22 cellular contexts compared by ENCODE assay signal in the genomic region with DNA sequence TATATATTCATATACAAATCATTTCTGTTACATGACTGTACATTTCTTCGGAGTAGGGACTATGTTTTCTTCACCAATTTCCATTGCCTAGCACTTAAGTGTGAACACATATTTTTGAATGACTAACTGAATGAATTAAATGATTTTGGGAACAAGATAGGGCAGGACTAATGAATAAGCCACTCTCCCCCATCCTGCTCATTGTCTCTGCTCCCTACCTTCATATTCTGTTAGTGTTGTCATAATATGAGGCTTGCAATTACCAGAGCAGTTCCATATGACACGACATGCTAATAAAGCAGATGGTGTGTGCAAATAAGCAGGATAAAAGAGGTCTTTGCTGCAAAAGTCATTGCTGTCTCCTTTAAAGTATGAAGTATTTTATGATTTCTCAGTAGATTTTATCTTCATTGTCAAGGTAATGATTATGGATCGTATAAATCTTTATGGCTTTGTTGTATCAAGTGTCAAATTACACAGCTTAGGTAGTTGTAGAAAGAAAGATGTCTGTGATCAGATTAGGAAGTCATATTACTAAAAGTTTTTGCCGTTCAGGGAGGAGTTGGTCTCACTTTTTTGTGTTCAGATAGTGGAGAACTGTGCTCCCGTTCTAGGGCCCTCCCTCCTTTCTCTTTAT.
DNase-seq lines count a peak whose midpoint lies in the region; ATAC-seq and TF ChIP-seq lines count a peak whose summit lies in the region.
"Had no signal": no experiment of that assay in that cellular context is flagged by ENCODE, and none has a peak within 500 bp of the region (broad histone marks: within the 10 kb centered on the region; RNA-seq: fewer than 3 reads in every experiment).

No MANE protein-coding gene starts in this region.

- DNase-seq in NCI-H146 (lab: John Stamatoyannopoulos, UW) (peak; percentile 52), Panc1 (ENCODE audit: low read depth, low spot score) (no peak), hepatocyte (ENCODE audit: low spot score) (no peak), SW 1271 (lab: John Stamatoyannopoulos, UW) (no peak)
- no peak for DNase-seq in stimulated activated CD4-positive, alpha-beta T cell treated with anti-CD3 and anti-CD28 coated beads, Interleukin-2, amount 100 ng/mL, for 24 hours
- DNase-seq: activated CD4-positive, alpha-beta T cell treated with anti-CD3 and anti-CD28 coated beads, Interleukin-2, amount 50 U/mL, for 4 hours; activated CD8-positive, alpha-beta memory T cell treated with anti-CD3 and anti-CD28 coated beads, Interleukin-2, amount 50 U/mL, for 4 hours; activated naive CD8-positive, alpha-beta T cell treated with anti-CD3 and anti-CD28 coated beads for 36 hours; CD4-positive, alpha-beta T cell; DMS79; effector memory CD4-positive, alpha-beta T cell; HFFc6; KBM-7; left cardiac atrium; natural killer cell; right cardiac atrium; stomach had no signal

- H3K4me3 ChIP-seq in HEK293 (ENCODE audit: low read depth, low read length) (no peak overlapping the region), Panc1 (ENCODE audit: low read depth in 2 of 2, low read length in 2 of 2) (no peak overlapping the region), hepatocyte (no peak overlapping the region)
- H3K4me3 ChIP-seq: stomach, tibial nerve had no signal

- H3K36me3 ChIP-seq in HEK293 (ENCODE audit: control insufficient read depth in 2 of 2, insufficient read depth in 1 of 2, low read length in 2 of 2): no peaks in the 10 kb centered on the region
- no peaks in the 10 kb centered on the region for H3K36me3 ChIP-seq in Panc1 (ENCODE audit: control insufficient read depth, insufficient read depth, low read length)
- no peaks in the 10 kb centered on the region for H3K36me3 ChIP-seq in hepatocyte (replicated peaks; ENCODE audit: insufficient read depth, low read depth)
- H3K36me3 ChIP-seq: stomach, tibial nerve had no signal

- H3K4me1 ChIP-seq in HEK293 (ENCODE audit: control insufficient read depth, insufficient read depth, low read length): peaks cover 22% of the 10 kb centered on the region
- peaks cover 36% of the 10 kb centered on the region for H3K4me1 ChIP-seq in Panc1 (ENCODE audit: control insufficient read depth, insufficient read depth, low read length)
- no peaks in the 10 kb centered on the region for H3K4me1 ChIP-seq in hepatocyte (ENCODE audit: insufficient read depth)
- H3K4me1 ChIP-seq: stomach, tibial nerve had no signal

- TF ChIP-seq CTCF in HEK293 (tag by site-specific recombination; IDR thresholded peaks at IDR 0.05): no peak
- TF ChIP-seq CTCF in Panc1 (IDR thresholded peaks at IDR 0.05): no peak
- TF ChIP-seq CTCF in hepatocyte (IDR thresholded peaks at IDR 0.05; ENCODE audit: poor library complexity): no peak

- no peaks in the 10 kb centered on the region for H4K20me1 ChIP-seq in hepatocyte (ENCODE audit: insufficient read depth, poor library complexity, severe bottlenecking)

- intact Hi-C loops in Panc1 (cut with micrococcal nuclease; ENCODE audit: unreplicated experiment): no loop called here

- ATAC-seq in Panc1: no peak
- ATAC-seq in GM21529 (IDR thresholded peaks at IDR 0.05; ENCODE audit: unreplicated experiment): no peak
- no peak for ATAC-seq in GM21737 (IDR thresholded peaks at IDR 0.05; ENCODE audit: unreplicated experiment)
- ATAC-seq: left cardiac atrium, natural killer cell, right cardiac atrium, WTC11 had no signal

- H3K79me2 ChIP-seq in hepatocyte: peaks cover 18% of the 10 kb centered on the region

- no peak overlapping the region for H2AFZ ChIP-seq in hepatocyte

- WGBS in hepatocyte (ENCODE audit: low lambda C conversion rate, missing lambda C conversion rate): 48% methylated on average over 5 of the region's 5 CpGs

- in situ Hi-C loops in Panc1 (cut with HindIII; ENCODE audit: low pct_unique_long_range_greater_than_20kb, low sequenced_read_pairs): no loop called here

- H3K9me2 ChIP-seq in hepatocyte (replicated peaks; ENCODE audit: insufficient read depth): no peaks in the 10 kb centered on the region

- no peaks in the 10 kb centered on the region for H3K27me3 ChIP-seq in Panc1 (ENCODE audit: control insufficient read depth, insufficient read depth, low read length)
- no peaks in the 10 kb centered on the region for H3K27me3 ChIP-seq in hepatocyte
- H3K27me3 ChIP-seq: stomach, tibial nerve had no signal

- POLR2A ChIA-PET in HEK293 (lab: Yijun Ruan, JAX) (no interaction called here), Panc1 (lab: Charles Lee) (interaction anchor here (0.6 kb wide), 2 partner anchors 125 to 384 kb away, joined by 4 to 10 read pairs; no protein-coding TSS in a partner anchor)

- H3K9me3 ChIP-seq in HEK293 (ENCODE audit: control insufficient read depth, insufficient read depth, low read depth, low read length) (no peaks in the 10 kb centered on the region), Panc1 (ENCODE audit: control insufficient read depth, insufficient read depth, low read depth, low read length) (no peaks in the 10 kb centered on the region), hepatocyte (ENCODE audit: low read depth) (no peaks in the 10 kb centered on the region)
- H3K9me3 ChIP-seq: stomach, tibial nerve had no signal

- BruUV-seq in Panc1 (replicated peaks; lab: Mats Ljungman, UMichigan): no TSS peak

- peak overlapping the region; percentile 25 for H3K4me2 ChIP-seq in hepatocyte

- CTCF ChIA-PET in HEK293 (lab: Yijun Ruan, JAX) (interaction anchor here (0.6 kb wide), 2 partner anchors 88 to 653 kb away, joined by 3 to 7 read pairs; no protein-coding TSS in a partner anchor), Panc1 (lab: Charles Lee) (interaction anchor here (0.6 kb wide), 1 partner anchor 1215 kb away, joined by 4 read pairs; no protein-coding TSS in a partner anchor)

- H3K27ac ChIP-seq in HEK293 (ENCODE audit: extremely low read depth, low read depth, low read length): peak overlapping the region; percentile 65
- peak overlapping the region; percentile 4; the same call in 1 of the 2 replicates for H3K27ac ChIP-seq in Panc1 (ENCODE audit: low read length)
- H3K27ac ChIP-seq in hepatocyte: peak overlapping the region; percentile 28
- H3K27ac ChIP-seq: stomach, tibial nerve had no signal

TF ChIP-seq in HEK293, 187 proteins besides CTCF, POLR2A, EP300 and RAD21 (continues in another document):
- TF ChIP-seq ZNF555 (tag by site-specific recombination; conservative IDR thresholded peaks at IDR 0.05) (no peak), MZF1 (tag by site-specific recombination; IDR thresholded peaks at IDR 0.05; ENCODE audit: borderline replicate concordance) (no peak), KLF8 (tag by site-specific recombination; IDR thresholded peaks at IDR 0.05) (0 out of 2 replicates have a peak, but pooled peaks have one; percentile 27), ZNF529 (tag by site-specific recombination; IDR thresholded peaks at IDR 0.05; ENCODE audit: insufficient replicate concordance) (no peak), ZNF596 (tag by site-specific recombination; IDR thresholded peaks at IDR 0.05) (no peak; the same call in 1 of the 2 replicates), ZNF670 (tag by site-specific recombination; IDR thresholded peaks at IDR 0.05; ENCODE audit: low read depth) (no peak), ZXDB (tag by site-specific recombination; IDR thresholded peaks at IDR 0.05) (peak; percentile 54), ZNF132 (tag by site-specific recombination; IDR thresholded peaks at IDR 0.05; ENCODE audit: borderline replicate concordance) (no peak), SCRT2 (tag by site-specific recombination; IDR thresholded peaks at IDR 0.05) (no peak), ZNF610 (tag by site-specific recombination; IDR thresholded peaks at IDR 0.05; ENCODE audit: borderline replicate concordance) (no peak)
- TF ChIP-seq, protein P1, sequence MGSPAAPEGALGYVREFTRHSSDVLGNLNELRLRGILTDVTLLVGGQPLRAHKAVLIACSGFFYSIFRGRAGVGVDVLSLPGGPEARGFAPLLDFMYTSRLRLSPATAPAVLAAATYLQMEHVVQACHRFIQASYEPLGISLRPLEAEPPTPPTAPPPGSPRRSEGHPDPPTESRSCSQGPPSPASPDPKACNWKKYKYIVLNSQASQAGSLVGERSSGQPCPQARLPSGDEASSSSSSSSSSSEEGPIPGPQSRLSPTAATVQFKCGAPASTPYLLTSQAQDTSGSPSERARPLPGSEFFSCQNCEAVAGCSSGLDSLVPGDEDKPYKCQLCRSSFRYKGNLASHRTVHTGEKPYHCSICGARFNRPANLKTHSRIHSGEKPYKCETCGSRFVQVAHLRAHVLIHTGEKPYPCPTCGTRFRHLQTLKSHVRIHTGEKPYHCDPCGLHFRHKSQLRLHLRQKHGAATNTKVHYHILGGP (tag by site-specific recombination; IDR thresholded peaks at IDR 0.05): no peak
- TF ChIP-seq, protein P2, sequence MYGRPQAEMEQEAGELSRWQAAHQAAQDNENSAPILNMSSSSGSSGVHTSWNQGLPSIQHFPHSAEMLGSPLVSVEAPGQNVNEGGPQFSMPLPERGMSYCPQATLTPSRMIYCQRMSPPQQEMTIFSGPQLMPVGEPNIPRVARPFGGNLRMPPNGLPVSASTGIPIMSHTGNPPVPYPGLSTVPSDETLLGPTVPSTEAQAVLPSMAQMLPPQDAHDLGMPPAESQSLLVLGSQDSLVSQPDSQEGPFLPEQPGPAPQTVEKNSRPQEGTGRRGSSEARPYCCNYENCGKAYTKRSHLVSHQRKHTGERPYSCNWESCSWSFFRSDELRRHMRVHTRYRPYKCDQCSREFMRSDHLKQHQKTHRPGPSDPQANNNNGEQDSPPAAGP (tag by site-specific recombination; IDR thresholded peaks at IDR 0.05): no peak
- TF ChIP-seq, protein P3, sequence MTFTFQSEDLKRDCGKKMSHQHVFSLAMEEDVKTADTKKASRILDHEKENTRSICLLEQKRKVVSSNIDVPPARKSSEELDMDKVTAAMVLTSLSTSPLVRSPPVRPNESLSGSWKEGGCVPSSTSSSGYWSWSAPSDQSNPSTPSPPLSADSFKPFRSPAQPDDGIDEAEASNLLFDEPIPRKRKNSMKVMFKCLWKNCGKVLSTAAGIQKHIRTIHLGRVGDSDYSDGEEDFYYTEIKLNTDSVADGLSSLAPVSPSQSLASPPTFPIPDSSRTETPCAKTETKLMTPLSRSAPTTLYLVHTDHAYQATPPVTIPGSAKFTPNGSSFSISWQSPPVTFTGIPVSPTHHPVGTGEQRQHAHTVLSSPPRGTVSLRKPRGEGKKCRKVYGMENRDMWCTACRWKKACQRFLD (tag by site-specific recombination; IDR thresholded peaks at IDR 0.05): no peak
- TF ChIP-seq, protein P4, sequence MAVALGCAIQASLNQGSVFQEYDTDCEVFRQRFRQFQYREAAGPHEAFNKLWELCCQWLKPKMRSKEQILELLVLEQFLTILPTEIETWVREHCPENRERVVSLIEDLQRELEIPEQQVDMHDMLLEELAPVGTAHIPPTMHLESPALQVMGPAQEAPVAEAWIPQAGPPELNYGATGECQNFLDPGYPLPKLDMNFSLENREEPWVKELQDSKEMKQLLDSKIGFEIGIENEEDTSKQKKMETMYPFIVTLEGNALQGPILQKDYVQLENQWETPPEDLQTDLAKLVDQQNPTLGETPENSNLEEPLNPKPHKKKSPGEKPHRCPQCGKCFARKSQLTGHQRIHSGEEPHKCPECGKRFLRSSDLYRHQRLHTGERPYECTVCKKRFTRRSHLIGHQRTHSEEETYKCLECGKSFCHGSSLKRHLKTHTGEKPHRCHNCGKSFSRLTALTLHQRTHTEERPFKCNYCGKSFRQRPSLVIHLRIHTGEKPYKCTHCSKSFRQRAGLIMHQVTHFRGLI (tag by site-specific recombination; IDR thresholded peaks at IDR 0.05): no peak

Comparison
In these comparisons a context has a peak if more than half of its experiments do, and no peak if none do; other contexts are left out.
1. H3K27ac ChIP-seq: peak in every context shown above with its lines; median percentile 65 in HEK293; 28 in hepatocyte; 4 in Panc1.